ENCODE assay signal across 21 cellular contexts in genomic region chr6:87375315-87375714, GRCh38. TPM values are rescaled to one million over a fixed set of nuclear protein-coding genes. Genes with fewer than 3 reads are reported as not detected.
DNase-seq lines count a peak whose midpoint lies in the region; ATAC-seq, FAIRE-seq and TF ChIP-seq lines count a peak whose summit lies in the region.
"Had no signal": no experiment of that assay in that cellular context is flagged by ENCODE, and none has a peak within 500 bp of the region (broad histone marks: within the 10 kb centered on the region; RNA-seq: fewer than 3 reads in every experiment).

No MANE protein-coding gene starts in this region.

- H3K36me3 ChIP-seq in RWPE2 (ENCODE audit: low read depth), result no peaks in the 10 kb centered on the region
- H3K36me3 ChIP-seq: BLaER1, HAP-1 had no signal

- no peak overlapping the region for H3K27ac ChIP-seq in RWPE2 (ENCODE audit: poor library complexity, severe bottlenecking)
- H3K27ac ChIP-seq: 22Rv1, A549, BLaER1, GM23248 had no signal

- H3K9me3 Mint-ChIP-seq in mesothelial cell of epicardium, result peaks cover 5% of the 10 kb centered on the region

- no peak for FAIRE-seq in GM19239 (lab: Jason Lieb, UNC)
- FAIRE-seq: A549, GM12878 had no signal

- H3K27me3 Mint-ChIP-seq in mesothelial cell of epicardium (ENCODE audit: low read depth), result no peaks in the 10 kb centered on the region
- H3K27me3 Mint-ChIP-seq: CD4-positive, alpha-beta memory T cell had no signal

- peaks cover 4% of the 10 kb centered on the region for H3K4me1 Mint-ChIP-seq in mesothelial cell of epicardium
- H3K4me1 Mint-ChIP-seq: CD4-positive, alpha-beta memory T cell had no signal

- H3K27ac Mint-ChIP-seq in mesothelial cell of epicardium, result peak overlapping the region; percentile 21
- H3K27ac Mint-ChIP-seq: CD14-positive monocyte; CD4-positive, alpha-beta memory T cell had no signal

- no peaks in the 10 kb centered on the region for H3K27me3 ChIP-seq in RWPE2 (ENCODE audit: insufficient read depth, poor library complexity, severe bottlenecking)
- H3K27me3 ChIP-seq: BLaER1 had no signal

- DNase-seq in DMS79 treated with DMSO at 0.1 percent for 48 hours (lab: John Stamatoyannopoulos, UW) (peak; percentile 5), DMS79 (lab: John Stamatoyannopoulos, UW) (no peak), HPDE6-E6E7 (ENCODE audit: extremely low spot score) (peak; percentile 20), RWPE2 (ENCODE audit: low spot score) (no peak), mesothelial cell of epicardium (ENCODE audit: low spot score in 2 of 2, unreplicated experiment in 2 of 2) (no peak), GM20000 (ENCODE audit: low spot score) (no peak), GM19239 (ENCODE audit: insufficient read length, low spot score) (no peak)
- DNase-seq: CD4-positive, alpha-beta memory T cell; DMS153; DND-41; EL; GM23248 had no signal

- peak; percentile 64; the same call in 2 of the 3 replicates for ATAC-seq in RWPE2 (ENCODE audit: low read depth)
- ATAC-seq: A549, GM12878 had no signal

- H3K4me3 ChIP-seq in RWPE2 (ENCODE audit: severe bottlenecking), result no peak overlapping the region
- H3K4me3 ChIP-seq: A549, BLaER1, GM12878, GM23248, HAP-1 had no signal

- no peak overlapping the region for H3K4me3 Mint-ChIP-seq in mesothelial cell of epicardium
- H3K4me3 Mint-ChIP-seq: CD14-positive monocyte; CD4-positive, alpha-beta memory T cell had no signal

- H3K4me1 ChIP-seq in RWPE2 (ENCODE audit: insufficient read depth, poor library complexity, severe bottlenecking), result peaks cover 10% of the 10 kb centered on the region
- H3K4me1 ChIP-seq: A549, HAP-1 had no signal

- H3K36me3 Mint-ChIP-seq in mesothelial cell of epicardium, result peaks cover 8% of the 10 kb centered on the region
- H3K36me3 Mint-ChIP-seq: CD14-positive monocyte had no signal

- TF ChIP-seq CTCF in RWPE2 (IDR thresholded peaks at IDR 0.05; ENCODE audit: poor library complexity, severe bottlenecking) (no peak), mesothelial cell of epicardium (IDR thresholded peaks at IDR 0.05; ENCODE audit: unreplicated experiment) (no peak), GM20000 (IDR thresholded peaks at IDR 0.05; ENCODE audit: extremely low read depth, missing control alignments) (no peak)

- H3K9me3 ChIP-seq in RWPE2 (ENCODE audit: severe bottlenecking), result no peaks in the 10 kb centered on the region
- H3K9me3 ChIP-seq: A549, HAP-1 had no signal

RNA-seq across cellular contexts. Expression of gene C6orf163, which starts 30.7 kb away (rescaled TPM):
- 9.0 to 11.5 TPM (median 10.0 TPM) in 3 replicates for total RNA-seq in mesothelial cell of epicardium

RNA-seq across cellular contexts. Expression of gene CFAP206, which starts 32.5 kb away (rescaled TPM):
- total RNA-seq in mesothelial cell of epicardium, result 1.0 to 1.6 TPM (median 1.5 TPM) in 3 replicates
- total RNA-seq: GM23248, HT1080 had no signal

RNA-seq across cellular contexts. Expression of gene GJB7, which starts 46.2 kb away (rescaled TPM):
- 0.55 to 1.0 TPM (median 0.67 TPM) in 3 replicates for total RNA-seq in mesothelial cell of epicardium
- total RNA-seq: CD4-positive, alpha-beta memory T cell; G401; GM12878; GM23248; H4; HT1080 had no signal

RNA-seq across cellular contexts. Expression of gene SMIM8, which starts 52.9 kb away (rescaled TPM):
- total RNA-seq in mesothelial cell of epicardium, result 23.7 to 26.7 TPM (median 24.4 TPM) in 3 replicates

Comparison
In these comparisons a context has a peak if more than half of its experiments do, and no peak if none do; other contexts are left out.
1. DNase-seq: peak in DMS79 treated with DMSO at 0.1 percent for 48 hours (single experiment) and HPDE6-E6E7 (single experiment); none in DMS79 (single experiment), RWPE2 (single experiment), mesothelial cell of epicardium (0 of 2), GM20000 (single experiment) and GM19239 (single experiment).